20 cellular contexts compared by ENCODE assay signal in the genomic region with DNA sequence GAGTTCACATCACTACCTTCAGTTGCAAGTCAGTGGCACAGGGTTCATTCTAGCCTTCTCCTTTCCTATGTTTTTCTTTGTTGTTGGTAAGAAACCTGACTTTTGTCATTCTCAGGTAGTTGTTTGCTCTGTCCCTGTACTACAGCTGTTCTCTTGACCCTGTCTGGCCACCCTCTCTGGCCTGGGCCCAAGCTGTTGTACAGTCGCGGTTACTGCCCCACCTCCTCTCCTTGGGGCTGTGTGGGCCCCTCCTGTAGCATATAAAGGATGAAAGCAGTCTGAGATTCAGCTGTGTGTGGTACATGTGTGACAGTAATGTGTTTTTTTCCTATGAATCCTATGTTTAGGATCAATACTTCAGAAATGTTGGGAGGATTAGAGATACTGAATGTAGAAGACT. TPM values are rescaled to one million over a fixed set of nuclear protein-coding genes. Genes with fewer than 3 reads are reported as not detected.
DNase-seq lines count a peak whose midpoint lies in the region; ATAC-seq, FAIRE-seq and TF ChIP-seq lines count a peak whose summit lies in the region.
"Had no signal": no experiment of that assay in that cellular context is flagged by ENCODE, and none has a peak within 500 bp of the region (broad histone marks: within the 10 kb centered on the region; RNA-seq: fewer than 3 reads in every experiment).

No MANE protein-coding gene starts in this region.

- H3K9me3 ChIP-seq in right atrium auricular region: no peaks in the 10 kb centered on the region
- H3K9me3 ChIP-seq in HepG2 (ENCODE audit: low read length): no peaks in the 10 kb centered on the region
- H3K9me3 ChIP-seq in transverse colon: no peaks in the 10 kb centered on the region
- H3K9me3 ChIP-seq: A549 had no signal

- DNase-seq in left ventricle myocardium superior: no peak
- no peak for DNase-seq in right atrium auricular region (ENCODE audit: low spot score)
- DNase-seq in HepG2 (ENCODE audit: low spot score): no peak
- no peak for DNase-seq in transverse colon
- DNase-seq: activated CD4-positive, alpha-beta T cell treated with anti-CD3 and anti-CD28 coated beads, Interleukin-2, amount 10 ng/mL, durations not matched to agents 7 days and 5 days; activated CD8-positive, alpha-beta memory T cell treated with anti-CD3 and anti-CD28 coated beads, Interleukin-2, amount 50 U/mL, for 4 hours; activated effector memory CD4-positive, alpha-beta T cell treated with anti-CD3 and anti-CD28 coated beads, Interleukin-2, amount 50 U/mL, for 16 hours; caudate nucleus; immature natural killer cell; naive B cell; NCI-H1694 treated with DMSO at 0.1 percent for 48 hours; stimulated activated CD4-positive, alpha-beta T cell treated with anti-CD3 and anti-CD28 coated beads, Interleukin-4, amount 100 ng/mL, for 4 hours had no signal

- POLR2A ChIA-PET in HepG2 (lab: Yijun Ruan, JAX): no interaction called here

- 35% methylated on average over 2 of the region's 2 CpGs for WGBS in HepG2 (ENCODE audit: low lambda C conversion rate)
- 74% methylated on average over 2 of the region's 2 CpGs; no CpG with 5 or more reads in 1 of the 2 donors for WGBS in transverse colon (ENCODE audit: low coverage in 1 of 2), 2 donors

- no TSS peak for BruUV-seq in HepG2 (replicated peaks; lab: Mats Ljungman, UMichigan)

- H3K4me1 ChIP-seq in right atrium auricular region (peaks cover 0 to 11% of the 10 kb centered on the region in 2 donors), HepG2 (ENCODE audit: insufficient read depth, low read length) (peaks cover 23% of the 10 kb centered on the region), transverse colon (peaks cover 0 to 12% (median 6%) of the 10 kb centered on the region in 4 donors)
- H3K4me1 ChIP-seq: A549 had no signal

- no peak for TF ChIP-seq POLR2A in HepG2 (IDR thresholded peaks at IDR 0.05; ENCODE audit: insufficient read depth in 1 of 2, low read depth in 2 of 2, low read length in 2 of 2)
- no peak for TF ChIP-seq POLR2A in transverse colon (IDR thresholded peaks at IDR 0.05)

- ATAC-seq in left ventricle myocardium superior (peak; percentile 50), HepG2 (peak; percentile 67), GM19395 (IDR thresholded peaks at IDR 0.05; ENCODE audit: unreplicated experiment) (no peak), HG02840 (IDR thresholded peaks at IDR 0.05; ENCODE audit: low FRiP score, unreplicated experiment) (no peak), HG03025 (IDR thresholded peaks at IDR 0.05; ENCODE audit: low FRiP score, unreplicated experiment) (no peak)
- ATAC-seq: A549 had no signal

- no peak overlapping the region for H3K4me2 ChIP-seq in HepG2 (ENCODE audit: low read depth, low read length)
- H3K4me2 ChIP-seq: A549; BLaER1 treated with 17β-estradiol and CSF1 and Interleukin-3, amounts not matched to agents 10 nM and 100 nM; smooth muscle cell had no signal

- CTCF ChIA-PET in HepG2 (lab: Yijun Ruan, JAX; ENCODE audit: low intra/inter-chr PET ratio, low total read pairs): no interaction called here

- H3K4me3 ChIP-seq in right atrium auricular region (no peak overlapping the region), WI38 (ENCODE audit: low read depth, low read length) (peak overlapping the region; percentile 39), HepG2 (replicated peaks in 1 of 3; ENCODE audit: insufficient read depth in 1 of 3, low read depth in 2 of 3, low read length in 3 of 3) (no peak overlapping the region), transverse colon (no peak overlapping the region)
- H3K4me3 ChIP-seq: A549; BLaER1 treated with 17β-estradiol and CSF1 and Interleukin-3, amounts not matched to agents 10 nM and 100 nM; smooth muscle cell had no signal

- H3K27ac ChIP-seq in right atrium auricular region (no peak overlapping the region), HepG2 (ENCODE audit: extremely low read length, insufficient read depth, low read length) (no peak overlapping the region), transverse colon (peak overlapping the region in 3 of 4 donors; percentile 13 to 32 (median 16))
- H3K27ac ChIP-seq: A549; BLaER1 treated with 17β-estradiol and CSF1 and Interleukin-3, amounts not matched to agents 10 nM and 100 nM had no signal

- no peaks in the 10 kb centered on the region for H3K27me3 ChIP-seq in right atrium auricular region
- no peaks in the 10 kb centered on the region; a peak in 1 of 5 replicates for H3K27me3 ChIP-seq in HepG2 (ENCODE audit: control insufficient read depth in 1 of 2, insufficient read depth in 2 of 2, low read length in 2 of 2)
- H3K27me3 ChIP-seq in transverse colon: no peaks in the 10 kb centered on the region
- H3K27me3 ChIP-seq: BLaER1 treated with 17β-estradiol and CSF1 and Interleukin-3, amounts not matched to agents 10 nM and 100 nM had no signal

- H3K36me3 ChIP-seq in right atrium auricular region (no peaks in the 10 kb centered on the region), HepG2 (replicated peaks in 1 of 2; ENCODE audit: control insufficient read depth in 1 of 2, insufficient read depth in 2 of 2, low read length in 2 of 2) (no peaks in the 10 kb centered on the region), transverse colon (no peaks in the 10 kb centered on the region)

- no peak for TF ChIP-seq CTCF in right atrium auricular region (IDR thresholded peaks at IDR 0.05)
- TF ChIP-seq CTCF in WI38 (IDR thresholded peaks at IDR 0.05; ENCODE audit: low read depth, low read length): no peak
- TF ChIP-seq CTCF in HepG2 (CRISPR knock-in tag; IDR thresholded peaks at IDR 0.05): no peak
- TF ChIP-seq CTCF in transverse colon (IDR thresholded peaks at IDR 0.05): no peak

- intact Hi-C loops in left ventricle myocardium superior (cut with micrococcal nuclease): no loop called here
- intact Hi-C loops in HepG2 (cut with micrococcal nuclease; ENCODE audit: unreplicated experiment): no loop called here
- intact Hi-C loops in transverse colon (cut with DNase I; ENCODE audit: low total_unique reads): no loop called here

- no peak for TF ChIP-seq RAD21 in HepG2 (CRISPR knock-in tag; IDR thresholded peaks at IDR 0.05)

- TF ChIP-seq EP300 in HepG2 (IDR thresholded peaks at IDR 0.05; ENCODE audit: low read depth in 2 of 2, low read length in 2 of 2): no peak
- no peak for TF ChIP-seq EP300 in HepG2 (CRISPR knock-in tag; IDR thresholded peaks at IDR 0.05; ENCODE audit: borderline replicate concordance)
- TF ChIP-seq EP300 in transverse colon (IDR thresholded peaks at IDR 0.05; ENCODE audit: low read depth): no peak

- peaks cover 16% of the 10 kb centered on the region for H3K79me2 ChIP-seq in HepG2 (ENCODE audit: insufficient read depth, low read length)

- in situ Hi-C loops in HepG2 (cut with HindIII; ENCODE audit: extremely low pct_ligation_motif_present, low pct_unique_long_range_greater_than_20kb) (no loop called here), transverse colon (cut with MboI; ENCODE audit: low pct_ligation_motif_present in 1 of 4, low pct_unique_long_range_greater_than_20kb in 1 of 4, low sequenced_read_pairs in 3 of 4) (loop anchor here in 1 of 4 donors (25.0 kb wide), 1 partner anchor 98 kb away; no protein-coding TSS in a partner anchor)

- no peak for FAIRE-seq in HepG2 (lab: Jason Lieb, UNC)
- FAIRE-seq: A549, GM12892 had no signal

- H3K9ac ChIP-seq in HepG2 (ENCODE audit: insufficient read depth, low read depth, low read length): no peak overlapping the region
- H3K9ac ChIP-seq: BLaER1 treated with 17β-estradiol and CSF1 and Interleukin-3, amounts not matched to agents 10 nM and 100 nM had no signal

- no peak overlapping the region for H2AFZ ChIP-seq in HepG2 (ENCODE audit: low read length)

- H4K20me1 ChIP-seq in HepG2 (ENCODE audit: insufficient read depth, low read length): 0 out of 2 replicates have a peak, but pooled peaks cover 2% of the 10 kb centered on the region

TF ChIP-seq in HepG2, 621 proteins besides CTCF, POLR2A, EP300 and RAD21:
- peak; percentile 15; the same call in 1 of the 2 replicates for TF ChIP-seq ZMYM4 (CRISPR knock-in tag; IDR thresholded peaks at IDR 0.05)
- no peak for TF ChIP-seq NFIB (CRISPR knock-in tag; IDR thresholded peaks at IDR 0.05; ENCODE audit: borderline replicate concordance)
- peak; percentile 42; the same call in 1 of the 2 replicates for TF ChIP-seq KDM1A (CRISPR knock-in tag; IDR thresholded peaks at IDR 0.05)
- peak; percentile 48; the same call in 1 of the 2 replicates for TF ChIP-seq ZMYM3 (CRISPR knock-in tag; IDR thresholded peaks at IDR 0.05)
- peak; percentile 96 for TF ChIP-seq ZNF768 (CRISPR knock-in tag; IDR thresholded peaks at IDR 0.05)
- no peak for TF ChIP-seq ZNF572 (CRISPR knock-in tag; IDR thresholded peaks at IDR 0.05)

RNA-seq across cellular contexts. Expression of gene MOB1B, which starts 12.5 kb away (rescaled TPM):
- total RNA-seq in left ventricle myocardium superior: 18.4 TPM
- 10 to 100 TPM in 1 of 2 donors, 1 to 10 TPM in 1; 7.7 to 14.0 TPM for total RNA-seq in right atrium auricular region
- 4.0 and 6.8 TPM in 2 replicates for total RNA-seq in HepG2 (2016; rRNA removed; fragmentation: Illumina TruSeq; extraction: Trizol)
- 5.0 and 5.6 TPM in 2 replicates for total RNA-seq in HepG2 (2016; cell fraction: cytosol; rRNA removed; fragmentation: Illumina TruSeq; extraction: Trizol; ENCODE audit: low read depth)
- total RNA-seq in HepG2 (2016; cell fraction: insoluble cytoplasmic fraction; rRNA removed; fragmentation: Illumina TruSeq; extraction: Trizol): 3.6 and 6.8 TPM in 2 replicates
- total RNA-seq in HepG2 (2016; cell fraction: membrane; rRNA removed; fragmentation: Illumina TruSeq; extraction: Trizol): 2.5 TPM in 2 replicates
- total RNA-seq in HepG2 (2016; cell fraction: nucleus; rRNA removed; fragmentation: Illumina TruSeq; extraction: Trizol): 8.2 and 8.3 TPM in 2 replicates
- 3.9 and 4.1 TPM in 2 replicates for polyA plus RNA-seq in HepG2 (2011; rRNA removed)
- 1.1 and 1.8 TPM in 2 replicates for polyA plus RNA-seq in HepG2 (2011; cell fraction: cytosol; rRNA removed)
- polyA plus RNA-seq in HepG2 (2011; cell fraction: nucleus; rRNA removed): 2.5 and 4.6 TPM in 2 replicates
- polyA plus RNA-seq in HepG2 (2012): 4.6 TPM in 2 replicates
- 0.23 and 0.25 TPM in 2 replicates for polyA plus RNA-seq in HepG2 (2016; cell fraction: cytosol; fragmentation: Illumina TruSeq; extraction: Trizol; ENCODE audit: low read depth)
- polyA plus RNA-seq in HepG2 (2016; cell fraction: insoluble cytoplasmic fraction; fragmentation: Illumina TruSeq; extraction: Trizol; ENCODE audit: low read depth): 8.2 and 8.5 TPM in 2 replicates
- 0.68 and 0.73 TPM in 2 replicates for polyA plus RNA-seq in HepG2 (2016; cell fraction: membrane; fragmentation: Illumina TruSeq; extraction: Trizol; ENCODE audit: low read depth)
- 11.2 and 12.5 TPM in 2 replicates for polyA plus RNA-seq in HepG2 (2016; cell fraction: nucleus; fragmentation: Illumina TruSeq; extraction: Trizol; ENCODE audit: insufficient read depth, low read depth)
- polyA minus RNA-seq in HepG2 (2011; rRNA and poly(A)+ RNA removed; ENCODE audit: low replicate concordance): 8.6 and 10.3 TPM in 2 replicates
- 12.0 and 13.8 TPM in 2 replicates for polyA minus RNA-seq in HepG2 (2011; cell fraction: cytosol; rRNA and poly(A)+ RNA removed)
- polyA minus RNA-seq in HepG2 (2011; cell fraction: nucleus; rRNA and poly(A)+ RNA removed): 14.9 and 18.5 TPM in 2 replicates
- 10 to 100 TPM in 2 of 4 donors, 1 to 10 TPM in 2; 6.7 to 15.4 (median 11.0) TPM for total RNA-seq in transverse colon

Comparison
In these comparisons a context has a peak if more than half of its experiments do, and no peak if none do; other contexts are left out.
1. ATAC-seq: peak in left ventricle myocardium superior (single experiment) and HepG2 (single experiment); none in GM19395 (single experiment), HG02840 (single experiment) and HG03025 (single experiment).
2. H3K27ac ChIP-seq: peak in transverse colon (3 of 4); none in right atrium auricular region (0 of 2) and HepG2 (single experiment).